ENCODE assay signal across 36 cellular contexts in genomic region chr5:171366645-171367044, GRCh38. TPM values are rescaled to one million over a fixed set of nuclear protein-coding genes. Genes with fewer than 3 reads are reported as not detected.
"Had no signal": no experiment of that assay in that cellular context is flagged by ENCODE, and none has a peak within 500 bp of the region (broad histone marks: within the 10 kb centered on the region; RNA-seq: fewer than 3 reads in every experiment).

No MANE protein-coding gene starts in this region.

- H3K4me3 Mint-ChIP-seq: activated B cell treated with CpG ODN at 0.5 μM for 24 hours; activated CD8-positive, alpha-beta T cell treated with anti-CD3 and anti-CD28 coated beads for 36 hours; activated naive CD4-positive, alpha-beta T cell treated with anti-CD3 and anti-CD28 coated beads, Interleukin-2, amount 10 ng/mL, durations not matched to agents 7 days and 5 days; activated naive CD8-positive, alpha-beta T cell treated with anti-CD3 and anti-CD28 coated beads, Interleukin-2, amount 50 U/mL, for 24 hours; activated T-cell treated with anti-CD3 and anti-CD28 coated beads, Interleukin-2, amount 50 U/mL, for 4 hours; activated T-helper 17 cell treated with anti-CD3 and anti-CD28 coated beads, Interleukin-2, amount 50 U/mL, for 72 hours; T-helper 17 cell; T-helper 2 cell treated with Interferon-gamma antibody and Interleukin-4, amounts not matched to agents 5 μg/mL and 100 μg/mL, for 36 hours had no signal

- H3K27me3 ChIP-seq: body of pancreas, colonic mucosa had no signal

- H3K36me3 Mint-ChIP-seq: activated naive CD4-positive, alpha-beta T cell treated with anti-CD3 and anti-CD28 coated beads, Interleukin-2, amount 10 ng/mL, durations not matched to agents 7 days and 5 days; activated naive CD4-positive, alpha-beta T cell treated with anti-CD3 and anti-CD28 coated beads, Interleukin-2, amount 50 U/mL, for 72 hours had no signal

- H3K4me1 ChIP-seq: adrenal gland, body of pancreas, colonic mucosa, esophagus squamous epithelium, gastroesophageal sphincter, heart right ventricle had no signal

- H3K9me3 ChIP-seq: adrenal gland, body of pancreas, colonic mucosa, esophagus squamous epithelium, gastroesophageal sphincter, heart right ventricle had no signal

- H3K36me3 ChIP-seq: adrenal gland, colonic mucosa, esophagus squamous epithelium, gastroesophageal sphincter, heart right ventricle, WERI-Rb-1 had no signal

- H3K4me3 ChIP-seq: adrenal gland, body of pancreas, colonic mucosa, esophagus squamous epithelium, gastroesophageal sphincter, heart right ventricle had no signal

- H3K27ac ChIP-seq: adrenal gland, body of pancreas, colonic mucosa, epithelial cell of prostate, esophagus squamous epithelium, gastroesophageal sphincter, heart right ventricle, WERI-Rb-1 had no signal

- DNase-seq: activated B cell treated with CpG ODN at 0.5 μM for 24 hours; activated CD4-positive, alpha-beta T cell treated with anti-CD3 and anti-CD28 coated beads for 48 hours; activated CD4-positive, alpha-beta T cell treated with anti-CD3 and anti-CD28 coated beads, Interleukin-2, amount 50 U/mL, for 1 hour; activated CD4-positive, alpha-beta T cell treated with anti-CD3 and anti-CD28 coated beads, Interleukin-2, amount 50 U/mL, for 48 hours; activated CD8-positive, alpha-beta memory T cell treated with anti-CD3 and anti-CD28 coated beads for 24 hours; activated CD8-positive, alpha-beta T cell treated with anti-CD3 and anti-CD28 coated beads for 36 hours; activated gamma-delta T cell; activated naive CD4-positive, alpha-beta T cell; activated naive CD4-positive, alpha-beta T cell treated with anti-CD3 and anti-CD28 coated beads, Interleukin-2, amount 10 ng/mL, durations not matched to agents 7 days and 5 days; activated naive CD8-positive, alpha-beta T cell treated with anti-CD3 and anti-CD28 coated beads, Interleukin-2, amount 50 U/mL, for 24 hours; activated T-cell treated with anti-CD3 and anti-CD28 coated beads, Interleukin-2, amount 50 U/mL, for 4 hours; adrenal gland; amygdala; body of pancreas; caudate nucleus; colonic mucosa; effector CD8-positive, alpha-beta T cell; esophagus squamous epithelium; heart right ventricle; T-helper 1 cell; T-helper 17 cell; T1000; WERI-Rb-1 had no signal

- ATAC-seq: activated CD4-positive, CD25-positive, alpha-beta regulatory T cell treated with anti-CD3 and anti-CD28 coated beads, Interleukin-2, amount 50 U/mL, for 24 hours; activated CD8-positive, alpha-beta T cell treated with anti-CD3 and anti-CD28 coated beads for 36 hours; activated naive CD4-positive, alpha-beta T cell treated with anti-CD3 and anti-CD28 coated beads, Interleukin-2, amount 50 U/mL, for 72 hours; activated naive CD8-positive, alpha-beta T cell treated with anti-CD3 and anti-CD28 coated beads, Interleukin-2, amount 50 U/mL, for 24 hours; activated T-cell treated with anti-CD3 and anti-CD28 coated beads, Interleukin-2, amount 50 U/mL, for 4 hours; activated T-helper 17 cell treated with anti-CD3 and anti-CD28 coated beads, Interleukin-2, amount 50 U/mL, for 72 hours; body of pancreas; gastroesophageal sphincter; heart right ventricle; T-helper 17 cell had no signal

- H3K9me3 Mint-ChIP-seq: activated B cell treated with CpG ODN at 0.5 μM for 24 hours; activated CD8-positive, alpha-beta T cell treated with anti-CD3 and anti-CD28 coated beads for 36 hours; activated naive CD4-positive, alpha-beta T cell treated with anti-CD3 and anti-CD28 coated beads, Interleukin-2, amount 10 ng/mL, durations not matched to agents 7 days and 5 days; activated naive CD4-positive, alpha-beta T cell treated with anti-CD3 and anti-CD28 coated beads, Interleukin-2, amount 50 U/mL, for 72 hours; activated naive CD8-positive, alpha-beta T cell treated with anti-CD3 and anti-CD28 coated beads, Interleukin-2, amount 50 U/mL, for 24 hours; activated T-cell treated with anti-CD3 and anti-CD28 coated beads, Interleukin-2, amount 50 U/mL, for 4 hours; activated T-helper 17 cell treated with anti-CD3 and anti-CD28 coated beads, Interleukin-2, amount 50 U/mL, for 72 hours; T-helper 2 cell treated with Interferon-gamma antibody and Interleukin-4, amounts not matched to agents 5 μg/mL and 100 μg/mL, for 36 hours had no signal

- H3K27ac Mint-ChIP-seq: activated B cell treated with CpG ODN at 0.5 μM for 24 hours; activated CD8-positive, alpha-beta T cell treated with anti-CD3 and anti-CD28 coated beads for 36 hours; activated naive CD4-positive, alpha-beta T cell treated with anti-CD3 and anti-CD28 coated beads, Interleukin-2, amount 10 ng/mL, durations not matched to agents 7 days and 5 days; activated naive CD4-positive, alpha-beta T cell treated with anti-CD3 and anti-CD28 coated beads, Interleukin-2, amount 50 U/mL, for 72 hours; activated naive CD8-positive, alpha-beta T cell treated with anti-CD3 and anti-CD28 coated beads, Interleukin-2, amount 50 U/mL, for 24 hours; activated T-helper 17 cell treated with anti-CD3 and anti-CD28 coated beads, Interleukin-2, amount 50 U/mL, for 72 hours; T-helper 17 cell; T-helper 2 cell treated with Interferon-gamma antibody and Interleukin-4, amounts not matched to agents 5 μg/mL and 100 μg/mL, for 36 hours had no signal

- H3K4me1 Mint-ChIP-seq: activated naive CD4-positive, alpha-beta T cell treated with anti-CD3 and anti-CD28 coated beads, Interleukin-2, amount 10 ng/mL, durations not matched to agents 7 days and 5 days; activated T-helper 17 cell treated with anti-CD3 and anti-CD28 coated beads, Interleukin-2, amount 50 U/mL, for 72 hours; T-helper 17 cell had no signal

RNA-seq across cellular contexts. Expression of gene FGF18, which starts 52.8 kb away (rescaled TPM):
- total RNA-seq: activated B cell treated with CpG ODN at 0.5 μM for 24 hours, body of pancreas, dermis microvascular lymphatic vessel endothelial cell, glomerular endothelial cell had no signal

RNA-seq across cellular contexts. Expression of gene TLX3, which starts 57.6 kb away (rescaled TPM):
- total RNA-seq: activated B cell treated with CpG ODN at 0.5 μM for 24 hours; activated CD8-positive, alpha-beta T cell treated with anti-CD3 and anti-CD28 coated beads for 36 hours; activated naive CD4-positive, alpha-beta T cell treated with anti-CD3 and anti-CD28 coated beads, Interleukin-2, amount 50 U/mL, for 72 hours; activated T-cell treated with anti-CD3 and anti-CD28 coated beads, Interleukin-2, amount 50 U/mL, for 4 hours; activated T-helper 17 cell treated with anti-CD3 and anti-CD28 coated beads, Interleukin-2, amount 50 U/mL, for 72 hours; adrenal gland; aorta; body of pancreas; colonic mucosa; dermis microvascular lymphatic vessel endothelial cell; endothelial cell of umbilical vein; esophagus squamous epithelium; fibroblast of lung; fibroblast of villous mesenchyme; gastroesophageal sphincter; glomerular endothelial cell; heart right ventricle; T-helper 17 cell had no signal
- polyA plus RNA-seq: adrenal gland, aorta, endothelial cell of umbilical vein, esophagus, fibroblast of lung, heart right ventricle had no signal
